Comparison of ENCODE assay signal across 1 cellular context in the genomic region with DNA sequence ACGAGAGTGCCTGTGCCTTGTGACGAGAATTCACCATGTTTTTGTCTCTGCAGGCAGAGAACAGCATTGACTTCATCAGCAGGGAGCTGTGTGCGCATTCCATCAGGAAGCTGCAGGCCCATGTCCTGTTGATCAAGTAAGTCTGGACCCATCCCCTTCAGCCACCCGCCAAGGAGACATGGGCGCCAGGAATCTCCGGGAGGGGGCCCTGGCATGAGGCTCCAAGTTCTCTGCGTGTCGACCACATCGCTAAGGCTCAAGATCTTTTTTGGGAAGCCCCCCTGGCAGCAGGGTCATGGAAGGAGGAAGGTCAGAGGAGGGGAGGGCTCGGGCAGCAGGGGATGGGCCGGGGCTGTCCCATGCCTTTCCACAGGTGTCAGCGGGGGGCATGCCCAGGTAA.
TF ChIP-seq lines count a peak whose summit lies in the region.

No MANE protein-coding gene starts in this region.

TF ChIP-seq in HepG2, 621 proteins besides CTCF, POLR2A, EP300 and RAD21:
- TF ChIP-seq RBFOX2 (IDR thresholded peaks at IDR 0.05; ENCODE audit: low read depth, low read length) (0 out of 2 replicates have a peak, but pooled peaks have one; percentile 7), AGO1 (IDR thresholded peaks at IDR 0.05; ENCODE audit: low read depth, low read length, poor library complexity, severe bottlenecking) (peak; percentile 51)
